Comparison of ENCODE assay signal across 10 cellular contexts in genomic region chr15:33309602-33310276, GRCh38. TPM values are rescaled to one million over a fixed set of nuclear protein-coding genes. Genes with fewer than 3 reads are reported as not detected.
DNase-seq lines count a peak whose midpoint lies in the region; ATAC-seq and TF ChIP-seq lines count a peak whose summit lies in the region.
"Had no signal": no experiment of that assay in that cellular context is flagged by ENCODE, and none has a peak within 500 bp of the region (broad histone marks: within the 10 kb centered on the region; RNA-seq: fewer than 3 reads in every experiment).

No MANE protein-coding gene starts in this region.

- CTCF ChIA-PET in GM10248 (lab: Yijun Ruan, JAX) = interaction anchor here (1.2 to 1.3 kb wide), 2 partner anchors 13 to 17 kb away, joined by 3 to 7 read pairs; no protein-coding TSS in a partner anchor

- H3K27ac Mint-ChIP-seq in chondrocyte (ENCODE audit: unreplicated experiment) = no peak overlapping the region

- no peaks in the 10 kb centered on the region for H3K36me3 ChIP-seq in neural cell (ENCODE audit: insufficient read depth, low read length)
- H3K36me3 ChIP-seq: transverse colon had no signal

- H3K9me3 Mint-ChIP-seq in chondrocyte (ENCODE audit: low read depth) = no peaks in the 10 kb centered on the region

- TF ChIP-seq CTCF in GM10248 (IDR thresholded peaks at IDR 0.05; ENCODE audit: control extremely low read depth, extremely low read depth, low read depth, missing control alignments) (no peak), chondrocyte (IDR thresholded peaks at IDR 0.05) (peak; percentile 48), neural cell (IDR thresholded peaks at IDR 0.05; ENCODE audit: poor library complexity, severe bottlenecking) (peak; percentile 45)

- H3K27me3 Mint-ChIP-seq in chondrocyte (ENCODE audit: low read depth) = peaks cover 71% of the 10 kb centered on the region

- peaks cover 8% of the 10 kb centered on the region for H3K4me1 Mint-ChIP-seq in chondrocyte (ENCODE audit: low read depth)

- no peak overlapping the region for H3K27ac ChIP-seq in neural cell (ENCODE audit: low read length)

- no peak overlapping the region for H3K9ac ChIP-seq in neural cell (ENCODE audit: low read length)

- peak; percentile 57 for TF ChIP-seq RAD21 in neural cell (conservative IDR thresholded peaks at IDR 0.05)

- H3K9me3 ChIP-seq in neural cell (ENCODE audit: low read length) = no peaks in the 10 kb centered on the region
- H3K9me3 ChIP-seq: transverse colon had no signal

- H4K20me1 ChIP-seq in neural cell (ENCODE audit: insufficient read depth) = no peaks in the 10 kb centered on the region

- no peaks in the 10 kb centered on the region for H3K9me2 ChIP-seq in neural cell (ENCODE audit: insufficient read depth, low read length)

- no peaks in the 10 kb centered on the region for H3F3A ChIP-seq in neural cell (ENCODE audit: insufficient read depth, low read length, poor library complexity, severe bottlenecking)

- H3K4me3 ChIP-seq in neural cell (ENCODE audit: low read length) = peak overlapping the region; percentile 82
- H3K4me3 ChIP-seq: lung had no signal

- no peak overlapping the region for H3K4me2 ChIP-seq in neural cell (ENCODE audit: low read length)

- no peaks in the 10 kb centered on the region for H3K79me2 ChIP-seq in neural cell (replicated peaks; ENCODE audit: insufficient read depth, low read length)

- peak; percentile 40 for DNase-seq in GM10248 (ENCODE audit: extremely low spot score)
- DNase-seq in LHCN-M2 (ENCODE audit: low read depth) = peak; percentile 29
- DNase-seq in chondrocyte (ENCODE audit: low spot score) = no peak
- DNase-seq in NCI-H446 (lab: John Stamatoyannopoulos, UW) = no peak
- no peak for DNase-seq in mesenteric fat pad (ENCODE audit: low spot score)
- DNase-seq in T-helper 1 cell = no peak
- DNase-seq: transverse colon had no signal

- H3K27me3 ChIP-seq in neural cell (ENCODE audit: insufficient read depth, low read depth, low read length) = peaks cover 19% of the 10 kb centered on the region

- H2AFZ ChIP-seq in neural cell (ENCODE audit: low read depth, low read length) = no peak overlapping the region

- no peak for TF ChIP-seq EP300 in neural cell (conservative IDR thresholded peaks at IDR 0.05; ENCODE audit: poor library complexity, severe bottlenecking)

- peak overlapping the region; percentile 28 for H3K4me3 Mint-ChIP-seq in chondrocyte (ENCODE audit: unreplicated experiment)

- no peak for ATAC-seq in HG02852 (IDR thresholded peaks at IDR 0.05; ENCODE audit: unreplicated experiment)

- H3K36me3 Mint-ChIP-seq in chondrocyte (ENCODE audit: low read depth) = peaks cover 2% of the 10 kb centered on the region

- POLR2A ChIA-PET in GM10248 (lab: Yijun Ruan, JAX) = no interaction called here

TF ChIP-seq in neural cell, 6 proteins besides CTCF, POLR2A, EP300 and RAD21:
- TF ChIP-seq POLR2AphosphoS5 (IDR thresholded peaks at IDR 0.05) (no peak), MXI1 (conservative IDR thresholded peaks at IDR 0.05; ENCODE audit: poor library complexity, severe bottlenecking) (no peak), SMC3 (conservative IDR thresholded peaks at IDR 0.05; ENCODE audit: poor library complexity) (peak; percentile 42)

RNA-seq across cellular contexts. Expression of gene RYR3, which starts 1.0 kb away (rescaled TPM):
- total RNA-seq in LHCN-M2 (2014; rRNA removed) = not detected in 2 replicates
- polyA plus RNA-seq in LHCN-M2 (2012) = 0.17 TPM
- 0.07 to 0.21 TPM (median 0.12 TPM) in 3 replicates for total RNA-seq in chondrocyte
- polyA plus RNA-seq in neural cell = 12.6 and 14.1 TPM in 2 replicates
- 12.0 and 15.1 TPM in 2 replicates for polyA minus RNA-seq in neural cell
- total RNA-seq in mesenteric fat pad = 0.48 TPM

Comparison
In these comparisons a context has a peak if more than half of its experiments do, and no peak if none do; other contexts are left out.
1. DNase-seq: peak in GM10248 (single experiment) and LHCN-M2 (single experiment); none in chondrocyte (single experiment), NCI-H446 (0 of 2), mesenteric fat pad (single experiment) and T-helper 1 cell (0 of 5).